ENCODE assay signal across 12 cellular contexts in genomic region chr2:169276045-169276444, GRCh38.
DNase-seq lines count a peak whose midpoint lies in the region; ATAC-seq and TF ChIP-seq lines count a peak whose summit lies in the region.
"Had no signal": no experiment of that assay in that cellular context is flagged by ENCODE, and none has a peak within 500 bp of the region (broad histone marks: within the 10 kb centered on the region; RNA-seq: fewer than 3 reads in every experiment).

No MANE protein-coding gene starts in this region.

- 91% methylated on average over 1 of the region's 1 CpG for WGBS in mammary epithelial cell (ENCODE audit: low coverage, missing lambda C conversion rate)

- H3K4me3 ChIP-seq in mammary epithelial cell (replicated peaks in 1 of 3; ENCODE audit: insufficient read depth in 1 of 3, low read depth in 2 of 3, low read length in 3 of 3), result no peak overlapping the region
- no peak overlapping the region for H3K4me3 ChIP-seq in osteoblast (ENCODE audit: insufficient read depth, low read length)

- no peak overlapping the region for H3K4me3 Mint-ChIP-seq in activated CD4-positive, alpha-beta memory T cell treated with anti-CD3 and anti-CD28 coated beads, Interleukin-2, amount 10 ng/mL, durations not matched to agents 7 days and 5 days
- H3K4me3 Mint-ChIP-seq in HFFc6, result no peak overlapping the region
- H3K4me3 Mint-ChIP-seq: activated T-cell treated with anti-CD3 and anti-CD28 coated beads, Interleukin-2, amount 50 U/mL, for 72 hours; T-helper 1 cell treated with Interleukin-12 subunit alpha and Interleukin-12 subunit beta and Interleukin-4 antibody, amounts not matched to agents 30 μg/mL and 1 μg/mL, for 36 hours had no signal

- H3K27me3 Mint-ChIP-seq in activated CD4-positive, alpha-beta memory T cell treated with anti-CD3 and anti-CD28 coated beads, Interleukin-2, amount 10 ng/mL, durations not matched to agents 7 days and 5 days, result peaks cover 16% of the 10 kb centered on the region
- no peaks in the 10 kb centered on the region for H3K27me3 Mint-ChIP-seq in HFFc6 (ENCODE audit: insufficient read depth)

- H3K4me1 ChIP-seq in mammary epithelial cell (ENCODE audit: insufficient read depth, low read length) (no peaks in the 10 kb centered on the region), osteoblast (ENCODE audit: insufficient read depth, low read length) (no peaks in the 10 kb centered on the region)

- H3K36me3 ChIP-seq in mammary epithelial cell (ENCODE audit: insufficient read depth, low read length) (no peaks in the 10 kb centered on the region), osteoblast (ENCODE audit: insufficient read depth, low read length) (no peaks in the 10 kb centered on the region)

- BruUV-seq in mammary epithelial cell (replicated peaks; lab: Mats Ljungman, UMichigan), result no TSS peak

- H3K9ac ChIP-seq in mammary epithelial cell (ENCODE audit: insufficient read depth, low read length), result no peak overlapping the region

- no peaks in the 10 kb centered on the region for H3K4me1 Mint-ChIP-seq in activated CD4-positive, alpha-beta memory T cell treated with anti-CD3 and anti-CD28 coated beads, Interleukin-2, amount 10 ng/mL, durations not matched to agents 7 days and 5 days
- H3K4me1 Mint-ChIP-seq in HFFc6 (ENCODE audit: low read depth), result no peaks in the 10 kb centered on the region

- DNase-seq in DMS 273 (lab: John Stamatoyannopoulos, UW; ENCODE audit: unreplicated experiment) (peak; percentile 34), DMS 273 treated with DMSO at 0.1 percent for 48 hours (lab: John Stamatoyannopoulos, UW) (no peak), M059J (ENCODE audit: low read depth) (peak; percentile 2), mammary epithelial cell (peak; percentile 7), osteoblast (ENCODE audit: insufficient read length, low spot score, missing footprints) (no peak), HFFc6 (no peak)
- no peak for DNase-seq in activated CD4-positive, alpha-beta memory T cell treated with anti-CD3 and anti-CD28 coated beads, Interleukin-2, amount 10 ng/mL, durations not matched to agents 7 days and 5 days
- DNase-seq: 8988T; activated T-cell treated with anti-CD3 and anti-CD28 coated beads, Interleukin-2, amount 50 U/mL, for 72 hours; retina had no signal

- H4K20me1 ChIP-seq in mammary epithelial cell (ENCODE audit: insufficient read depth, low read length) (no peaks in the 10 kb centered on the region), osteoblast (ENCODE audit: insufficient read depth, low read length) (no peaks in the 10 kb centered on the region)

- H3K9me3 ChIP-seq in mammary epithelial cell (replicated peaks; ENCODE audit: insufficient read depth, low read length) (no peaks in the 10 kb centered on the region), osteoblast (ENCODE audit: low read depth, low read length) (no peaks in the 10 kb centered on the region)

- TF ChIP-seq CTCF in mammary epithelial cell (conservative IDR thresholded peaks at IDR 0.05 in 1 of 2, IDR thresholded peaks at IDR 0.05 in 1 of 2; ENCODE audit: extremely low read depth in 1 of 2, insufficient read depth in 1 of 2, low read depth in 1 of 2, low read length in 2 of 2) (peak in 1 of 2 donors; percentile 47), osteoblast (IDR thresholded peaks at IDR 0.05; ENCODE audit: extremely low read depth, low read depth, low read length) (peak; percentile 21), HFFc6 (IDR thresholded peaks at IDR 0.05) (no peak; the same call in 1 of the 2 replicates)

- H3K27ac Mint-ChIP-seq in activated CD4-positive, alpha-beta memory T cell treated with anti-CD3 and anti-CD28 coated beads, Interleukin-2, amount 10 ng/mL, durations not matched to agents 7 days and 5 days, result no peak overlapping the region
- no peak overlapping the region for H3K27ac Mint-ChIP-seq in HFFc6
- H3K27ac Mint-ChIP-seq: activated T-cell treated with anti-CD3 and anti-CD28 coated beads, Interleukin-2, amount 50 U/mL, for 72 hours; T-helper 1 cell treated with Interleukin-12 subunit alpha and Interleukin-12 subunit beta and Interleukin-4 antibody, amounts not matched to agents 30 μg/mL and 1 μg/mL, for 36 hours had no signal

- POLR2A ChIA-PET in activated CD4-positive, alpha-beta memory T cell treated with anti-CD3 and anti-CD28 coated beads, Interleukin-2, amount 10 ng/mL, durations not matched to agents 7 days and 5 days (lab: Charles Lee), result no interaction called here

- H3K79me2 ChIP-seq in mammary epithelial cell (ENCODE audit: insufficient read depth, low read length) (no peaks in the 10 kb centered on the region), osteoblast (ENCODE audit: insufficient read depth, low read length) (no peaks in the 10 kb centered on the region)

- dilution Hi-C loops in mammary epithelial cell (cut with HindIII; ENCODE audit: low sequenced_read_pairs), result no loop called here

- intact Hi-C loops in mammary epithelial cell (cut with micrococcal nuclease), result loop anchor here (5.0 kb wide), 2 partner anchors 164 to 314 kb away; no protein-coding TSS in a partner anchor

- no peaks in the 10 kb centered on the region for H3K27me3 ChIP-seq in mammary epithelial cell (ENCODE audit: insufficient read depth, low read length)
- H3K27me3 ChIP-seq in osteoblast (ENCODE audit: insufficient read depth, low read length), result no peaks in the 10 kb centered on the region

- H2AFZ ChIP-seq in mammary epithelial cell (ENCODE audit: low read depth, low read length) (no peak overlapping the region), osteoblast (ENCODE audit: low read length) (no peak overlapping the region)

- H3K27ac ChIP-seq in mammary epithelial cell (ENCODE audit: insufficient read depth, low read depth, low read length) (no peak overlapping the region), osteoblast (ENCODE audit: low read depth, low read length) (no peak overlapping the region)

- no peak for ATAC-seq in HG03108 (IDR thresholded peaks at IDR 0.05; ENCODE audit: unreplicated experiment)
- ATAC-seq: activated T-cell treated with anti-CD3 and anti-CD28 coated beads, Interleukin-2, amount 50 U/mL, for 72 hours had no signal

- H3K36me3 Mint-ChIP-seq in activated CD4-positive, alpha-beta memory T cell treated with anti-CD3 and anti-CD28 coated beads, Interleukin-2, amount 10 ng/mL, durations not matched to agents 7 days and 5 days (ENCODE audit: low read depth), result no peaks in the 10 kb centered on the region
- H3K36me3 Mint-ChIP-seq in HFFc6 (ENCODE audit: low read depth), result peaks cover 4% of the 10 kb centered on the region; the same call in 1 of the 2 replicates

- CTCF ChIA-PET in mammary epithelial cell (lab: Charles Lee; ENCODE audit: low non-redundant PET), result no interaction called here
- CTCF ChIA-PET in activated CD4-positive, alpha-beta memory T cell treated with anti-CD3 and anti-CD28 coated beads, Interleukin-2, amount 10 ng/mL, durations not matched to agents 7 days and 5 days (lab: Charles Lee), result interaction anchor here (0.8 to 1.8 kb wide), 3 partner anchors 135 to 166 kb away, joined by 3 to 16 read pairs (median 3); no protein-coding TSS in a partner anchor

- in situ Hi-C loops in mammary epithelial cell (cut with MboI; ENCODE audit: low sequenced_read_pairs in 2 of 2), result no loop called here

- H3K4me2 ChIP-seq in mammary epithelial cell (ENCODE audit: insufficient read depth, low read depth, low read length) (no peak overlapping the region), osteoblast (ENCODE audit: insufficient read depth, low read length) (no peak overlapping the region)

- H3K9me3 Mint-ChIP-seq in activated CD4-positive, alpha-beta memory T cell treated with anti-CD3 and anti-CD28 coated beads, Interleukin-2, amount 10 ng/mL, durations not matched to agents 7 days and 5 days, result no peaks in the 10 kb centered on the region
- H3K9me3 Mint-ChIP-seq in HFFc6, result peaks cover 20% of the 10 kb centered on the region
- H3K9me3 Mint-ChIP-seq: activated T-cell treated with anti-CD3 and anti-CD28 coated beads, Interleukin-2, amount 50 U/mL, for 72 hours; T-helper 1 cell treated with Interleukin-12 subunit alpha and Interleukin-12 subunit beta and Interleukin-4 antibody, amounts not matched to agents 30 μg/mL and 1 μg/mL, for 36 hours had no signal

Comparison
In these comparisons a context has a peak if more than half of its experiments do, and no peak if none do; other contexts are left out.
1. DNase-seq: peak in DMS 273 (single experiment), M059J (single experiment) and mammary epithelial cell (single experiment); none in DMS 273 treated with DMSO at 0.1 percent for 48 hours (single experiment), osteoblast (single experiment), activated CD4-positive, alpha-beta memory T cell treated with anti-CD3 and anti-CD28 coated beads, Interleukin-2, amount 10 ng/mL, durations not matched to agents 7 days and 5 days (single experiment) and HFFc6 (single experiment).